In genomic region chr13:54787754-54788153, GRCh38 we compare ENCODE assay signal across 21 cellular contexts.
"Had no signal": no experiment of that assay in that cellular context is flagged by ENCODE, and none has a peak within 500 bp of the region (broad histone marks: within the 10 kb centered on the region; RNA-seq: fewer than 3 reads in every experiment).

No MANE protein-coding gene starts in this region.

- ATAC-seq: foreskin keratinocyte, gastroesophageal sphincter, heart left ventricle, left cardiac atrium, left lung, left ventricle myocardium superior, mucosa of descending colon had no signal

- H3K4me2 ChIP-seq: hepatocyte had no signal

- H3K4me3 ChIP-seq: coronary artery, dorsolateral prefrontal cortex, esophagus muscularis mucosa, gastroesophageal sphincter, heart left ventricle, hepatocyte, left lung, mucosa of descending colon had no signal

- H2AFZ ChIP-seq: hepatocyte had no signal

- FAIRE-seq: endothelial cell of umbilical vein, frontal cortex had no signal

- H3K9me3 ChIP-seq: esophagus muscularis mucosa had no signal

- H3K4me1 ChIP-seq: esophagus muscularis mucosa, foreskin keratinocyte, gastroesophageal sphincter, heart left ventricle, left lung had no signal

- DNase-seq: dermis blood vessel endothelial cell; effector CD4-positive, alpha-beta T cell; effector memory CD4-positive, alpha-beta T cell; foreskin keratinocyte; heart left ventricle; hypothalamus; immature natural killer cell; islet precursor cell; left cardiac atrium; left ventricle myocardium superior; mesenchymal stem cell; naive B cell had no signal

- H3K27ac ChIP-seq: coronary artery, dorsolateral prefrontal cortex, esophagus muscularis mucosa, foreskin keratinocyte, gastroesophageal sphincter, heart left ventricle, hepatocyte, left lung had no signal

- H3K27me3 ChIP-seq: dorsolateral prefrontal cortex, foreskin keratinocyte, gastroesophageal sphincter, heart left ventricle, hepatocyte, left lung had no signal

- H3K36me3 ChIP-seq: esophagus muscularis mucosa, gastroesophageal sphincter, heart left ventricle, left lung had no signal
